Comparison of ENCODE assay signal across 8 cellular contexts in genomic region chr3:46976326-46977190, GRCh38. TPM values are rescaled to one million over a fixed set of nuclear protein-coding genes. Genes with fewer than 3 reads are reported as not detected.
DNase-seq lines count a peak whose midpoint lies in the region; ATAC-seq and TF ChIP-seq lines count a peak whose summit lies in the region.

CCDC12 (minus strand) TSS chr3:46976745; CDS start chr3:46976732, 13 bp downstream.

- TF ChIP-seq CTCF in PC-9 (conservative IDR thresholded peaks at IDR 0.05): no peak

- no peaks in the 10 kb centered on the region for H3K27me3 ChIP-seq in PC-9 (ENCODE audit: insufficient read depth, low read depth)
- H3K27me3 ChIP-seq in esophagus (ENCODE audit: control insufficient read depth in 1 of 2, insufficient read depth in 2 of 2, low read length in 2 of 2): no peaks in the 10 kb centered on the region
- H3K27me3 ChIP-seq in mucosa of stomach (ENCODE audit: control insufficient read depth, insufficient read depth, low read length): no peaks in the 10 kb centered on the region

- peaks cover 69% of the 10 kb centered on the region for H3K4me1 Mint-ChIP-seq in activated T-cell treated with anti-CD3 and anti-CD28 coated beads, Interleukin-2, amount 50 U/mL, for 24 hours (ENCODE audit: low read depth)

- peak within 1 kb of the TSS; percentile 76 for H3K4me2 ChIP-seq in PC-9

- BruUV-seq in PC-9 (replicated peaks; lab: Mats Ljungman, UMichigan): no TSS peak

- peaks cover 48% of the 10 kb centered on the region for H3K36me3 Mint-ChIP-seq in activated T-cell treated with anti-CD3 and anti-CD28 coated beads, Interleukin-2, amount 50 U/mL, for 24 hours (ENCODE audit: low read depth)

- POLR2A ChIA-PET in PC-9 (lab: Charles Lee; ENCODE audit: unreplicated experiment): interaction anchor here (0.5 to 0.7 kb wide), 17 partner anchors 8 to 808 kb away, joined by 3 to 23 read pairs (median 6); partner anchors contain the start of gene PTPN23

- peak within 1 kb of the TSS; percentile 99 for H3K4me3 ChIP-seq in Jurkat, Clone E6-1 (ENCODE audit: low read length)
- peak within 1 kb of the TSS; percentile 88 for H3K4me3 ChIP-seq in PC-9
- peak within 1 kb of the TSS; percentile 82 to 92 for H3K4me3 ChIP-seq in esophagus (ENCODE audit: low read depth in 1 of 2, low read length in 2 of 2)
- peak within 1 kb of the TSS; percentile 90 for H3K4me3 ChIP-seq in mucosa of stomach (ENCODE audit: low read length)

- no peaks in the 10 kb centered on the region; the same call in 1 of the 2 replicates for H3K36me3 ChIP-seq in PC-9 (ENCODE audit: low read depth)
- no peaks in the 10 kb centered on the region for H3K36me3 ChIP-seq in esophagus (ENCODE audit: control insufficient read depth in 2 of 2, insufficient read depth in 2 of 2, low read length in 1 of 2)
- no peaks in the 10 kb centered on the region for H3K36me3 ChIP-seq in mucosa of stomach (ENCODE audit: control insufficient read depth, insufficient read depth, low read length)

- H3K79me2 ChIP-seq in PC-9 (ENCODE audit: low read depth): peaks cover 61% of the 10 kb centered on the region

- H3K27ac ChIP-seq in PC-9: peak within 1 kb of the TSS; percentile 62
- peak within 1 kb of the TSS; percentile 92 to 99 for H3K27ac ChIP-seq in esophagus (ENCODE audit: low read depth in 2 of 2, low read length in 1 of 2)

- peaks cover 17% of the 10 kb centered on the region for H3F3A ChIP-seq in PC-9 (ENCODE audit: insufficient read depth, low read depth)

- WGBS in esophagus, 2 donors: 0% methylated on average over 62 to 64 of the region's 64 CpGs

- CTCF ChIA-PET in PC-9 (lab: Charles Lee): interaction anchor here (0.6 to 0.7 kb wide), 5 partner anchors 29 to 47 kb away, joined by 4 to 8 read pairs (median 5); no protein-coding TSS in a partner anchor

- peak within 1 kb of the TSS; percentile 100 for H3K4me3 Mint-ChIP-seq in activated T-cell treated with anti-CD3 and anti-CD28 coated beads, Interleukin-2, amount 50 U/mL, for 24 hours

- no peaks in the 10 kb centered on the region for H3K9me2 ChIP-seq in PC-9 (ENCODE audit: insufficient read depth)

- peak; percentile 90 for DNase-seq in DMS 273 treated with DMSO at 0.1 percent for 48 hours (lab: John Stamatoyannopoulos, UW)
- DNase-seq in Jurkat, Clone E6-1 (ENCODE audit: low read depth, low spot score): peak; percentile 98
- DNase-seq in PC-9: peak; percentile 94 to 97
- peak; percentile 92 for DNase-seq in activated T-cell treated with anti-CD3 and anti-CD28 coated beads, Interleukin-2, amount 50 U/mL, for 24 hours
- DNase-seq in stimulated activated CD8-positive, alpha-beta memory T cell treated with anti-CD3 and anti-CD28 coated beads, Interleukin-7, amount 100 ng/mL, for 1 hour (ENCODE audit: low read depth in 2 of 2): peak; percentile 78 to 79

- peaks cover 33% of the 10 kb centered on the region for H4K20me1 ChIP-seq in PC-9 (ENCODE audit: insufficient read depth)

- no peaks in the 10 kb centered on the region for H3K27me3 Mint-ChIP-seq in activated T-cell treated with anti-CD3 and anti-CD28 coated beads, Interleukin-2, amount 50 U/mL, for 24 hours

- H3K27ac Mint-ChIP-seq in activated T-cell treated with anti-CD3 and anti-CD28 coated beads, Interleukin-2, amount 50 U/mL, for 24 hours: peak within 1 kb of the TSS; percentile 100

- H3K9me3 ChIP-seq in PC-9 (ENCODE audit: insufficient read depth, low read depth) (no peaks in the 10 kb centered on the region), esophagus (ENCODE audit: control insufficient read depth in 2 of 2, insufficient read depth in 1 of 2, low read depth in 1 of 2, low read length in 1 of 2) (no peaks in the 10 kb centered on the region), mucosa of stomach (ENCODE audit: control insufficient read depth, low read length) (no peaks in the 10 kb centered on the region)

- no peaks in the 10 kb centered on the region for H3K9me3 Mint-ChIP-seq in activated T-cell treated with anti-CD3 and anti-CD28 coated beads, Interleukin-2, amount 50 U/mL, for 24 hours

- intact Hi-C loops in PC-9 (cut with micrococcal nuclease; ENCODE audit: unreplicated experiment): loop anchor here (1.0 to 2.0 kb wide), 2 partner anchors 16 to 284 kb away; partner anchors contain the start of gene ALS2CL

- H3K4me1 ChIP-seq in PC-9 (replicated peaks; ENCODE audit: insufficient read depth) (peaks cover 39% of the 10 kb centered on the region), esophagus (ENCODE audit: control insufficient read depth in 2 of 2, insufficient read depth in 2 of 2, low read length in 1 of 2) (peaks cover 0 to 15% of the 10 kb centered on the region in 2 donors), mucosa of stomach (ENCODE audit: control insufficient read depth, insufficient read depth, low read length) (peaks cover 24% of the 10 kb centered on the region)

- peak within 1 kb of the TSS; percentile 83 for H2AFZ ChIP-seq in PC-9

- peak within 1 kb of the TSS; percentile 90 for H3K9ac ChIP-seq in mucosa of stomach (ENCODE audit: low read length)

- ATAC-seq in GM21576 (IDR thresholded peaks at IDR 0.05; ENCODE audit: unreplicated experiment): peak; percentile 54

RNA-seq across cellular contexts. Expression of gene CCDC12, which starts in this region (rescaled TPM):
- polyA plus RNA-seq in Jurkat, Clone E6-1 (2012; ENCODE audit: insufficient read depth, insufficient read length): 85.1 TPM
- total RNA-seq in PC-9 (2021): 39.3 and 43.1 TPM in 2 replicates
- polyA plus RNA-seq in esophagus: 10 to 100 TPM; 82.5 to 90.1 TPM

Comparison
In these comparisons a context has a peak if more than half of its experiments do, and no peak if none do; other contexts are left out.
1. Peak in every context shown above with its lines: DNase-seq, ATAC-seq, H3K4me3 ChIP-seq and H3K27ac ChIP-seq.